Comparison of ENCODE assay signal across 8 cellular contexts in the genomic region with DNA sequence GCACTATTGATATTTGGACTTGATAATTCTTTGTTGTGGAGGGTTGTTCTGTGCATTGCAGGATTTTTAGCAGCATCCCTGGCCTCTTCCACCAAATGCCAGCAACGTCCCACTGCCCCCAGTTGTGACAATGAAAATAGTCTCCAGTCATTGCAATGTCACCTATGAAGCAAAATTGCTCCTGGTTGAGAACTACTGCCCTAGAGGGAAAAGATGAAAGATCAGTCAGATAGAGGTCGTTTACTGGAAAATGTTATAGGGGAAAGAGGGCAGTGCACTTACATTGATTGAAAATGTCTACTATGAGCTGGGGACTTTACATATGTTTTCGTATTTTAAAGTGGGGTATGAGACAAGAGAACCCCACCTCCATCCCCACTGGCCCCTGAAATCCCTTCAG.
"Had no signal": no experiment of that assay in that cellular context is flagged by ENCODE, and none has a peak within 500 bp of the region (broad histone marks: within the 10 kb centered on the region; RNA-seq: fewer than 3 reads in every experiment).

No MANE protein-coding gene starts in this region.

- FAIRE-seq: G401.6, GM12878, GM12891, GM12892, GM18507, GM19239 had no signal

- ATAC-seq: GM12878 had no signal

- DNase-seq: GDM1, GF-D8 had no signal

- H3K4me3 ChIP-seq: GM12878 had no signal
